6 cellular contexts compared by ENCODE assay signal in genomic region chr16:6453742-6454141, GRCh38.
"Had no signal": no experiment of that assay in that cellular context is flagged by ENCODE, and none has a peak within 500 bp of the region (broad histone marks: within the 10 kb centered on the region; RNA-seq: fewer than 3 reads in every experiment).

No MANE protein-coding gene starts in this region.

- H3K36me3 Mint-ChIP-seq: IgD-negative memory B cell had no signal

- H3K27me3 Mint-ChIP-seq: IgD-negative memory B cell had no signal

- H3K27ac ChIP-seq: HL-60 had no signal

- ATAC-seq: HepG2, K562 had no signal

- H3K4me1 Mint-ChIP-seq: IgD-negative memory B cell had no signal

- H3K4me3 ChIP-seq: K562 had no signal

- H3K4me3 Mint-ChIP-seq: IgD-negative memory B cell had no signal

- H3K27ac Mint-ChIP-seq: IgD-negative memory B cell had no signal

- FAIRE-seq: HepG2, HTR-8/SVneo, K562 had no signal

- DNase-seq: IMR-90 had no signal
